ENCODE assay signal across 20 cellular contexts in the genomic region with DNA sequence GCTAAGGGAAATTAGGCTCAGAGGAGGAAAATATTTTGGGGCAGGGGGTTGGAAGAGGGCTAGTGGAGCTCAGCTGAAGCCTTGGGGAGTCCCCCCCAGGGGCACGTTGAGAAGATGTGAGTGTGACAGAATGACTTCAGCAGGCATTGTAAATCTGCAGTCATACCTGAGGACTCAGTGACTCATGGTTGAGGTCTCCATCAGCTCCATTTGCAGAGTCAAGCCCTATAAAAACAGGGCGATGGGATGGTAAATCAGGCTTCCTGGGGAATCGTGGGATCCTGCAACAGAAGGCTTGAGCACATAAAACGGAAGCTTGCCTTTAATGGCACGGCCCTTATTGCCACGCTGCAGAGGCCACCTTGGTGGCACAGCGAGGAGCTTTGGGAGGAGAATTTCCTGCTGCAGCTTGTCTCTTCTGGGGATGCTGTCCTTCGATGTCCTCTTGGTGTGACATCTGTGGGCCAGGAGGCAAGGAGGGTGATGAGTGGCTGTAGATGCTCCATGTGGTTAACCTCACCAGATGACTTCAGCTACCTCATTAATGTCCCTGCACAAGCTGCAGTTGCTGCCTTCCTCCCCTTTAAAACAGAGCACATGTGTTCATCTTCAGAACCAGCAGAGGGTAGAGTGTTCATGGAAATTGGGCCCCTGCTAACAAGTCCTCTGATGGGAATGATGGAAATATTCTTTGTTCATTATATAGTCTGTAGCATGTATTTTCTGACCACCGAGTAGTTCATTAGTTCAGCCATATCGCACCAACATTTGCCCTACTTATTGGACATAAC.
DNase-seq lines count a peak whose midpoint lies in the region; ATAC-seq and TF ChIP-seq lines count a peak whose summit lies in the region.
"Had no signal": no experiment of that assay in that cellular context is flagged by ENCODE, and none has a peak within 500 bp of the region (broad histone marks: within the 10 kb centered on the region; RNA-seq: fewer than 3 reads in every experiment).

No MANE protein-coding gene starts in this region.

- no peak overlapping the region for H2BK12ac ChIP-seq in neuronal stem cell (ENCODE audit: low read length)

- peaks cover 1% of the 10 kb centered on the region for H3K4me1 Mint-ChIP-seq in endodermal cell

- peak; percentile 35 for DNase-seq in NCI-H146 (lab: John Stamatoyannopoulos, UW)
- no peak for DNase-seq in NCI-H146 treated with DMSO at 0.1 percent for 48 hours (lab: John Stamatoyannopoulos, UW; ENCODE audit: unreplicated experiment)
- DNase-seq in NCI-H526 (lab: John Stamatoyannopoulos, UW) = peak; percentile 79 to 83
- no peak for DNase-seq in endodermal cell
- DNase-seq in neuronal stem cell (ENCODE audit: low spot score) = no peak
- no peak for DNase-seq in activated CD4-positive, CD25-positive, alpha-beta regulatory T cell treated with anti-CD3 and anti-CD28 coated beads, Interleukin-2, amount 50 U/mL, for 72 hours
- DNase-seq: activated CD4-positive, alpha-beta T cell treated with anti-CD3 and anti-CD28 coated beads, Interleukin-2, amount 50 U/mL, for 1 hour; aorta; left lung; mucosa of descending colon; NCI-H2029; NCI-H524 treated with DMSO at 0.1 percent for 48 hours; nucleus accumbens; right cardiac atrium; stimulated activated naive CD8-positive, alpha-beta T cell treated with anti-CD3 and anti-CD28 coated beads, Interleukin-15, Interleukin-2, amounts not matched to agents 100 U/mL and 50 U/mL, for 24 hours; trophoblast cell had no signal

- no peak overlapping the region for H3K4ac ChIP-seq in neuronal stem cell (ENCODE audit: low read length)

- H3K36me3 ChIP-seq in endodermal cell (ENCODE audit: control insufficient read depth, insufficient read depth, low read length) (no peaks in the 10 kb centered on the region), neuronal stem cell (replicated peaks in 1 of 2; ENCODE audit: control insufficient read depth in 2 of 2, insufficient read depth in 2 of 2, low read length in 2 of 2) (no peaks in the 10 kb centered on the region)
- H3K36me3 ChIP-seq: left lung had no signal

- H3K27me3 ChIP-seq in endodermal cell (ENCODE audit: control insufficient read depth, insufficient read depth, low read length, poor library complexity, severe bottlenecking) (no peaks in the 10 kb centered on the region), neuronal stem cell (ENCODE audit: control insufficient read depth in 3 of 3, insufficient read depth in 3 of 3, low read depth in 1 of 3, low read length in 3 of 3) (no peaks in the 10 kb centered on the region)
- H3K27me3 ChIP-seq: left lung had no signal

- no peaks in the 10 kb centered on the region for H3K9me3 Mint-ChIP-seq in endodermal cell

- H3K79me1 ChIP-seq in neuronal stem cell (ENCODE audit: low read depth, low read length) = no peaks in the 10 kb centered on the region

- H3K36me3 Mint-ChIP-seq in endodermal cell (ENCODE audit: low read depth) = no peaks in the 10 kb centered on the region

- no peak overlapping the region for H3K23ac ChIP-seq in neuronal stem cell (ENCODE audit: low read depth, low read length, poor library complexity)

- peak overlapping the region; percentile 40 for H3K18ac ChIP-seq in neuronal stem cell (ENCODE audit: low read length)

- H2BK120ac ChIP-seq in neuronal stem cell (ENCODE audit: low read depth, low read length) = no peak overlapping the region

- H2AFZ ChIP-seq in neuronal stem cell (ENCODE audit: low read length) = no peak overlapping the region

- H3K27ac ChIP-seq in endodermal cell (ENCODE audit: low read depth, low read length) = no peak overlapping the region
- H3K27ac ChIP-seq in neuronal stem cell (replicated peaks; ENCODE audit: low read length) = no peak overlapping the region
- H3K27ac ChIP-seq: C4-2B, coronary artery, left lung had no signal

- H3K4me3 Mint-ChIP-seq in endodermal cell = no peak overlapping the region

- H2BK15ac ChIP-seq in neuronal stem cell (ENCODE audit: low read length) = no peak overlapping the region

- no peak overlapping the region for H4K8ac ChIP-seq in neuronal stem cell (ENCODE audit: low read depth, low read length)

- H3K27me3 Mint-ChIP-seq in endodermal cell (ENCODE audit: insufficient read depth) = peaks cover 5% of the 10 kb centered on the region

- ATAC-seq in GM21381 (IDR thresholded peaks at IDR 0.05; ENCODE audit: unreplicated experiment) = no peak
- no peak for ATAC-seq in HG03571 (IDR thresholded peaks at IDR 0.05; ENCODE audit: unreplicated experiment)
- ATAC-seq: left lung; mucosa of descending colon; stimulated activated naive CD8-positive, alpha-beta T cell treated with anti-CD3 and anti-CD28 coated beads, Interleukin-15, Interleukin-2, amounts not matched to agents 100 U/mL and 50 U/mL, for 24 hours had no signal

- H3K4me3 ChIP-seq in endodermal cell (ENCODE audit: low read length) (no peak overlapping the region), neuronal stem cell (ENCODE audit: low read length in 2 of 2) (no peak overlapping the region)
- H3K4me3 ChIP-seq: coronary artery, left lung, mucosa of descending colon had no signal

- no peak overlapping the region for H3K27ac Mint-ChIP-seq in endodermal cell

- H3K14ac ChIP-seq in neuronal stem cell (ENCODE audit: low read length) = no peak overlapping the region

- TF ChIP-seq CTCF in endodermal cell (conservative IDR thresholded peaks at IDR 0.05) = peak; percentile 35

- H3K4me2 ChIP-seq in neuronal stem cell (ENCODE audit: insufficient read depth, low read length, poor library complexity, severe bottlenecking) = no peak overlapping the region

- no peak overlapping the region for H2BK5ac ChIP-seq in neuronal stem cell (ENCODE audit: low read length)

- H2AK5ac ChIP-seq in neuronal stem cell (ENCODE audit: low read depth, low read length) = no peak overlapping the region

- 86 to 94% methylated on average over 6 to 8 of the region's 10 CpGs for WGBS in endodermal cell (ENCODE audit: insufficient coverage in 1 of 2, insufficient read length in 1 of 2), 2 experiments
- no CpG with 5 or more reads among the region's 10 CpGs for WGBS in neuronal stem cell (ENCODE audit: extremely low coverage in 2 of 2, insufficient read length in 2 of 2, insufficient replicate concordance in 1 of 2), 2 donors

- H3K4me1 ChIP-seq in endodermal cell (ENCODE audit: control insufficient read depth, insufficient read depth, low read length) = no peaks in the 10 kb centered on the region
- peaks cover 0 to 3% of the 10 kb centered on the region in 2 donors for H3K4me1 ChIP-seq in neuronal stem cell (ENCODE audit: control insufficient read depth in 2 of 2, insufficient read depth in 1 of 2, low read depth in 1 of 2, low read length in 2 of 2)
- H3K4me1 ChIP-seq: left lung had no signal

- H4K91ac ChIP-seq in neuronal stem cell (ENCODE audit: low read depth, low read length, poor library complexity) = no peak overlapping the region

- H3K9me3 ChIP-seq in endodermal cell (ENCODE audit: control insufficient read depth, low read length) = no peaks in the 10 kb centered on the region
- peaks cover 0 to 2% of the 10 kb centered on the region in 2 donors for H3K9me3 ChIP-seq in neuronal stem cell (replicated peaks in 1 of 2; ENCODE audit: control insufficient read depth in 2 of 2, insufficient read depth in 1 of 2, low read depth in 1 of 2, low read length in 2 of 2)
- H3K9me3 ChIP-seq: left lung, mucosa of descending colon had no signal

- H3K9ac ChIP-seq in endodermal cell (ENCODE audit: extremely low read depth, low read length, poor library complexity, severe bottlenecking) = no peak overlapping the region
- no peak overlapping the region for H3K9ac ChIP-seq in neuronal stem cell (ENCODE audit: low read depth, low read length, poor library complexity)

Comparison
In these comparisons a context has a peak if more than half of its experiments do, and no peak if none do; other contexts are left out.
1. DNase-seq: peak in NCI-H146 (single experiment) and NCI-H526 (2 of 2); none in NCI-H146 treated with DMSO at 0.1 percent for 48 hours (single experiment), endodermal cell (single experiment), neuronal stem cell (single experiment) and activated CD4-positive, CD25-positive, alpha-beta regulatory T cell treated with anti-CD3 and anti-CD28 coated beads, Interleukin-2, amount 50 U/mL, for 72 hours (single experiment).